8 cellular contexts compared by ENCODE assay signal in genomic region chr3:55160241-55160877, GRCh38.
DNase-seq lines count a peak whose midpoint lies in the region; ATAC-seq and TF ChIP-seq lines count a peak whose summit lies in the region.

No MANE protein-coding gene starts in this region.

- peaks cover 24% of the 10 kb centered on the region for H3K9me3 Mint-ChIP-seq in Calu3 (ENCODE audit: low read depth, unreplicated experiment)
- peaks cover 3% of the 10 kb centered on the region for H3K9me3 Mint-ChIP-seq in activated CD8-positive, alpha-beta T cell treated with anti-CD3 and anti-CD28 coated beads for 36 hours

- POLR2A ChIA-PET in activated CD8-positive, alpha-beta T cell treated with anti-CD3 and anti-CD28 coated beads for 36 hours (lab: Charles Lee) = interaction anchor here (0.6 to 1.3 kb wide), 2 partner anchors 15 to 49 kb away, joined by 3 read pairs; no protein-coding TSS in a partner anchor

- no peak for TF ChIP-seq CTCF in Calu3 (IDR thresholded peaks at IDR 0.05; ENCODE audit: unreplicated experiment)
- TF ChIP-seq CTCF in activated CD8-positive, alpha-beta T cell treated with anti-CD3 and anti-CD28 coated beads for 36 hours (IDR thresholded peaks at IDR 0.05) = no peak

- CTCF ChIA-PET in Calu3 (lab: Charles Lee) = no interaction called here
- CTCF ChIA-PET in activated CD8-positive, alpha-beta T cell treated with anti-CD3 and anti-CD28 coated beads for 36 hours (lab: Charles Lee) = no interaction called here

- DNase-seq in EL (peak; percentile 100), T1000 (lab: John Stamatoyannopoulos, UW) (peak; percentile 95), left kidney (ENCODE audit: low read depth, low spot score) (peak; percentile 35), NCI-H2081 (lab: John Stamatoyannopoulos, UW) (no peak), Calu3 (no peak)
- no peak for DNase-seq in stimulated activated naive CD4-positive, alpha-beta T cell treated with Interleukin-2 at 50 U/mL for 16 hours (lab: John Stamatoyannopoulos, UW)
- DNase-seq in activated CD8-positive, alpha-beta T cell treated with anti-CD3 and anti-CD28 coated beads for 36 hours = no peak

- intact Hi-C loops in Calu3 (cut with micrococcal nuclease; ENCODE audit: unreplicated experiment) = no loop called here
- intact Hi-C loops in activated CD8-positive, alpha-beta T cell treated with anti-CD3 and anti-CD28 coated beads for 36 hours (cut with micrococcal nuclease) = no loop called here

- no peak overlapping the region for H3K27ac Mint-ChIP-seq in Calu3 (ENCODE audit: unreplicated experiment)
- no peak overlapping the region for H3K27ac Mint-ChIP-seq in activated CD8-positive, alpha-beta T cell treated with anti-CD3 and anti-CD28 coated beads for 36 hours

- BruUV-seq in Calu3 (replicated peaks; lab: Mats Ljungman, UMichigan) = no TSS peak

- H3K27me3 Mint-ChIP-seq in Calu3 (ENCODE audit: unreplicated experiment) = no peaks in the 10 kb centered on the region
- no peaks in the 10 kb centered on the region for H3K27me3 Mint-ChIP-seq in activated CD8-positive, alpha-beta T cell treated with anti-CD3 and anti-CD28 coated beads for 36 hours

- H3K4me3 Mint-ChIP-seq in Calu3 (ENCODE audit: low read depth, unreplicated experiment) = no peak overlapping the region
- no peak overlapping the region for H3K4me3 Mint-ChIP-seq in activated CD8-positive, alpha-beta T cell treated with anti-CD3 and anti-CD28 coated beads for 36 hours

- no peaks in the 10 kb centered on the region for H3K36me3 Mint-ChIP-seq in Calu3 (ENCODE audit: insufficient read depth, unreplicated experiment)
- H3K36me3 Mint-ChIP-seq in activated CD8-positive, alpha-beta T cell treated with anti-CD3 and anti-CD28 coated beads for 36 hours (ENCODE audit: low read depth) = no peaks in the 10 kb centered on the region

- ATAC-seq in HG02852 (IDR thresholded peaks at IDR 0.05; ENCODE audit: unreplicated experiment) = peak; percentile 66
- no peak for ATAC-seq in activated CD8-positive, alpha-beta T cell treated with anti-CD3 and anti-CD28 coated beads for 36 hours

- H3K4me1 Mint-ChIP-seq in Calu3 (ENCODE audit: low read depth, unreplicated experiment) = no peaks in the 10 kb centered on the region
- H3K4me1 Mint-ChIP-seq in activated CD8-positive, alpha-beta T cell treated with anti-CD3 and anti-CD28 coated beads for 36 hours (ENCODE audit: low read depth) = no peaks in the 10 kb centered on the region

Comparison
In these comparisons a context has a peak if more than half of its experiments do, and no peak if none do; other contexts are left out.
1. DNase-seq: peak in EL (single experiment), T1000 (single experiment) and left kidney (single experiment); none in stimulated activated naive CD4-positive, alpha-beta T cell treated with Interleukin-2 at 50 U/mL for 16 hours (single experiment), NCI-H2081 (0 of 2), Calu3 (single experiment) and activated CD8-positive, alpha-beta T cell treated with anti-CD3 and anti-CD28 coated beads for 36 hours (single experiment).